ENCODE assay signal across 1 cellular context in the genomic region with DNA sequence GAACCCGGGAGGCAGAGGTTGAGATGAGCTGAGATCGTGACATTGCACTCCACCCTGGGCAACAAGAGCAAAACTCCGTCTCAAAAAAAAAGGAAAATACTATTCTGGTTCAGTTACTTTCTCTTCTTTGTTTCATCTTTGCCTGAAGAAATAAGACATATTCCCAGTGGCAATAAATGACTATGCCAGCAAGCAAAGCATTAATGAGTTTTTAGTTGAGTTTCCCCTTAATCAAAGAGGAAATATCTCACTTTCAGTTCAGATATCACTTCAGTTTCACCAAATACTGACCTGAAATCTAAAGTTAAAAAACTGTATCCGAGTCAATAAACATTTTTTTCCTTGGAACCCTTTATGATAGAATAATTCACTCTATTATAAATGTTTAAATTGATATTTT.
TF ChIP-seq lines count a peak whose summit lies in the region.

No MANE protein-coding gene starts in this region.

TF ChIP-seq in HEK293T, 16 proteins besides CTCF, POLR2A, EP300 and RAD21 (continued from another document):
- TF ChIP-seq ARNT (IDR thresholded peaks at IDR 0.05), result no peak
- TF ChIP-seq NFRKB (IDR thresholded peaks at IDR 0.05), result no peak
- no peak for TF ChIP-seq ZNF384 (IDR thresholded peaks at IDR 0.05)
- no peak for TF ChIP-seq ELF4 (IDR thresholded peaks at IDR 0.05)
- no peak for TF ChIP-seq SP1 (IDR thresholded peaks at IDR 0.05)
- no peak for TF ChIP-seq L3MBTL2 (conservative IDR thresholded peaks at IDR 0.05)
- TF ChIP-seq HDGF (IDR thresholded peaks at IDR 0.05; ENCODE audit: borderline replicate concordance), result no peak
- no peak for TF ChIP-seq FOXM1 (IDR thresholded peaks at IDR 0.05; ENCODE audit: borderline replicate concordance)
- TF ChIP-seq FOXA1 (IDR thresholded peaks at IDR 0.05), result no peak
- TF ChIP-seq, protein P1, sequence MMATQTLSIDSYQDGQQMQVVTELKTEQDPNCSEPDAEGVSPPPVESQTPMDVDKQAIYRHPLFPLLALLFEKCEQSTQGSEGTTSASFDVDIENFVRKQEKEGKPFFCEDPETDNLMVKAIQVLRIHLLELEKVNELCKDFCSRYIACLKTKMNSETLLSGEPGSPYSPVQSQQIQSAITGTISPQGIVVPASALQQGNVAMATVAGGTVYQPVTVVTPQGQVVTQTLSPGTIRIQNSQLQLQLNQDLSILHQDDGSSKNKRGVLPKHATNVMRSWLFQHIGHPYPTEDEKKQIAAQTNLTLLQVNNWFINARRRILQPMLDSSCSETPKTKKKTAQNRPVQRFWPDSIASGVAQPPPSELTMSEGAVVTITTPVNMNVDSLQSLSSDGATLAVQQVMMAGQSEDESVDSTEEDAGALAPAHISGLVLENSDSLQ (IDR thresholded peaks at IDR 0.05), result no peak
- TF ChIP-seq SUZ12 (IDR thresholded peaks at IDR 0.05), result no peak
